ENCODE assay signal across 8 cellular contexts in the genomic region with DNA sequence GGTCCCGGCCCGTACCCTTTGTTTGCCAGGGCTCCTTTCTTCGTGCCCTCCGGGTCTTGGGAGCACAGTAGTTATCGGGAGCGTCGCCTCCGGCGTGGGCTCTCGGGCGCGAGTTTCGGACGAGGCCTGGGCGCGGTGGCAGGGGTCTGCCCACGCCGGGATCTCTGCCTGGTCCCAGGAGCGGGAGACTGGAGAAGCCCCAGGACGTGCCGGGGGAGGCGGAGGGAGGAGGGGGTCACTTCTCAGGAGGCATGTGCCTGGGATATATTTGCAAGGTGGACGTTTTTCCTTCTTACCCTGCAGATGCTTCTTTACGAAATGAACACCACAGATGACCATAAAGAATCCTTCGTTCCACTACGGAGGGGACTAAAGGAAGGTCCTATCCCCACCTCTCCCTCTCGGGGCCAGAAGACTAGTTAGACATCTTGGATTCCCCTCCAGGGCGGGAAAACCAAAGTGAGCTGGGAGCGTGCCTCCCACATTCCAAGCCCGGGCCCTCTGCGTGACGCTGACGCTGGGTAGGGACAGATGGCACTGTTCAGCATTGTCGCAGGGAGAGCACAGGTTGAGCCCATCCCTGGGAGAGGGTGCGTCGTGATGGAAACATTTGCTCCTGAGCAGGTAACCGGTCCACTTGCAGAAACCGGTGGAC. TPM values are rescaled to one million over a fixed set of nuclear protein-coding genes. Genes with fewer than 3 reads are reported as not detected.
DNase-seq lines count a peak whose midpoint lies in the region; ATAC-seq and TF ChIP-seq lines count a peak whose summit lies in the region.

No MANE protein-coding gene starts in this region.

- no peaks in the 10 kb centered on the region for H3K36me3 ChIP-seq in CD4-positive, alpha-beta memory T cell (ENCODE audit: insufficient read depth, low read length)
- H3K36me3 ChIP-seq in MM.1S (replicated peaks; ENCODE audit: insufficient read depth, low read length) (no peaks in the 10 kb centered on the region), neural cell (ENCODE audit: insufficient read depth, low read length) (no peaks in the 10 kb centered on the region)

- intact Hi-C loops in CD4-positive, alpha-beta memory T cell (cut with micrococcal nuclease), result no loop called here

- no peaks in the 10 kb centered on the region for H3K9me3 Mint-ChIP-seq in CD4-positive, alpha-beta memory T cell

- H3K36me3 Mint-ChIP-seq in CD4-positive, alpha-beta memory T cell, result no peaks in the 10 kb centered on the region

- H3K4me2 ChIP-seq in MM.1S (ENCODE audit: low read depth, low read length) (peak overlapping the region; percentile 64; the same call in 1 of the 2 replicates), neural cell (ENCODE audit: low read length) (no peak overlapping the region)

- peaks cover 13% of the 10 kb centered on the region for H3K4me1 ChIP-seq in CD4-positive, alpha-beta memory T cell (ENCODE audit: insufficient read depth, low read length)
- H3K4me1 ChIP-seq in MM.1S (ENCODE audit: low read length), result peaks cover 3% of the 10 kb centered on the region; the same call in 1 of the 2 replicates

- H3K9me3 ChIP-seq in CD4-positive, alpha-beta memory T cell (ENCODE audit: control insufficient read depth in 1 of 2, low read length in 2 of 2), result no peaks in the 10 kb centered on the region
- H3K9me3 ChIP-seq in MM.1S (replicated peaks; ENCODE audit: insufficient read depth, low read length), result no peaks in the 10 kb centered on the region
- no peaks in the 10 kb centered on the region for H3K9me3 ChIP-seq in neural cell (ENCODE audit: low read length)

- ATAC-seq in HG02973 (IDR thresholded peaks at IDR 0.05; ENCODE audit: unreplicated experiment) (no peak), GM19035 (IDR thresholded peaks at IDR 0.05; ENCODE audit: unreplicated experiment) (no peak)

- no peak overlapping the region for H3K27ac ChIP-seq in CD4-positive, alpha-beta memory T cell (ENCODE audit: low read depth, low read length)
- no peak overlapping the region for H3K27ac ChIP-seq in MM.1S (ENCODE audit: low read length)
- peak overlapping the region; percentile 93 for H3K27ac ChIP-seq in epithelial cell of prostate
- H3K27ac ChIP-seq in neural cell (ENCODE audit: low read length), result no peak overlapping the region

- TF ChIP-seq RAD21 in neural cell (conservative IDR thresholded peaks at IDR 0.05), result no peak

- CTCF ChIA-PET in CD4-positive, alpha-beta memory T cell (lab: Charles Lee; ENCODE audit: partially characterized antibody), result interaction anchor here (1.0 to 1.5 kb wide), 3 partner anchors 8 to 30 kb away, joined by 3 read pairs; no protein-coding TSS in a partner anchor

- peak overlapping the region in 1 of 7 donors; percentile 65 for H3K27ac Mint-ChIP-seq in CD4-positive, alpha-beta memory T cell

- H3K79me2 ChIP-seq in MM.1S (ENCODE audit: low read length) (no peaks in the 10 kb centered on the region), neural cell (replicated peaks; ENCODE audit: insufficient read depth, low read length) (no peaks in the 10 kb centered on the region)

- no peaks in the 10 kb centered on the region for H4K20me1 ChIP-seq in MM.1S (ENCODE audit: insufficient read depth, low read length)
- no peaks in the 10 kb centered on the region for H4K20me1 ChIP-seq in neural cell (ENCODE audit: insufficient read depth)

- TF ChIP-seq EP300 in neural cell (conservative IDR thresholded peaks at IDR 0.05; ENCODE audit: poor library complexity, severe bottlenecking), result no peak

- no peaks in the 10 kb centered on the region for H3F3A ChIP-seq in MM.1S (ENCODE audit: insufficient read depth, low read length)
- H3F3A ChIP-seq in neural cell (ENCODE audit: insufficient read depth, low read length, poor library complexity, severe bottlenecking), result no peaks in the 10 kb centered on the region

- TF ChIP-seq CTCF in MM.1S (IDR thresholded peaks at IDR 0.05; ENCODE audit: low read length), result no peak
- TF ChIP-seq CTCF in neural cell (IDR thresholded peaks at IDR 0.05; ENCODE audit: poor library complexity, severe bottlenecking), result peak; percentile 24

- peak overlapping the region; percentile 49; the same call in 1 of the 2 replicates for H2AFZ ChIP-seq in MM.1S (ENCODE audit: low read length)
- peak overlapping the region; percentile 8 for H2AFZ ChIP-seq in neural cell (ENCODE audit: low read depth, low read length)

- POLR2A ChIA-PET in CD4-positive, alpha-beta memory T cell (lab: Charles Lee; ENCODE audit: partially characterized antibody), result interaction anchor here (0.7 kb wide), 1 partner anchor 33 kb away, joined by 3 read pairs; no protein-coding TSS in a partner anchor

- peak overlapping the region in 1 of 2 donors; percentile 64 for H3K4me3 ChIP-seq in CD4-positive, alpha-beta memory T cell (ENCODE audit: low read length in 2 of 2)
- H3K4me3 ChIP-seq in MM.1S (ENCODE audit: low read length) (no peak overlapping the region; the same call in 1 of the 2 replicates), neural cell (ENCODE audit: low read length) (peak overlapping the region; percentile 68)

- no peak for DNase-seq in CD4-positive, alpha-beta memory T cell
- DNase-seq in MM.1S (no peak), epithelial cell of prostate (ENCODE audit: low read depth, low spot score) (no peak), ureter (ENCODE audit: low spot score) (no peak)
- DNase-seq in stimulated activated CD4-positive, alpha-beta T cell treated with anti-CD3 and anti-CD28 coated beads, Interleukin-15, amount 100 ng/mL, for 24 hours, result no peak

- H3K27me3 ChIP-seq in CD4-positive, alpha-beta memory T cell (ENCODE audit: insufficient read depth, low read length), result peaks cover 3% of the 10 kb centered on the region
- H3K27me3 ChIP-seq in MM.1S (replicated peaks; ENCODE audit: insufficient read depth, low read length) (no peaks in the 10 kb centered on the region), neural cell (ENCODE audit: insufficient read depth, low read depth, low read length) (peaks cover 23% of the 10 kb centered on the region)

- peak overlapping the region in 6 of 8 donors; percentile 25 to 61 (median 52) for H3K4me3 Mint-ChIP-seq in CD4-positive, alpha-beta memory T cell

- H3K9me2 ChIP-seq in MM.1S (replicated peaks; ENCODE audit: insufficient read depth, low read length) (no peaks in the 10 kb centered on the region), neural cell (ENCODE audit: insufficient read depth, low read length) (no peaks in the 10 kb centered on the region)

- H3K27me3 Mint-ChIP-seq in CD4-positive, alpha-beta memory T cell, result peaks cover 16 to 30% of the 10 kb centered on the region in 2 donors

- peaks cover 0 to 10% (median 5%) of the 10 kb centered on the region in 4 donors for H3K4me1 Mint-ChIP-seq in CD4-positive, alpha-beta memory T cell

- H3K9ac ChIP-seq in MM.1S (ENCODE audit: low read length) (no peak overlapping the region), neural cell (ENCODE audit: low read length) (peak overlapping the region; percentile 73)

TF ChIP-seq in neural cell, 6 proteins besides CTCF, POLR2A, EP300 and RAD21:
- TF ChIP-seq, protein P1, sequence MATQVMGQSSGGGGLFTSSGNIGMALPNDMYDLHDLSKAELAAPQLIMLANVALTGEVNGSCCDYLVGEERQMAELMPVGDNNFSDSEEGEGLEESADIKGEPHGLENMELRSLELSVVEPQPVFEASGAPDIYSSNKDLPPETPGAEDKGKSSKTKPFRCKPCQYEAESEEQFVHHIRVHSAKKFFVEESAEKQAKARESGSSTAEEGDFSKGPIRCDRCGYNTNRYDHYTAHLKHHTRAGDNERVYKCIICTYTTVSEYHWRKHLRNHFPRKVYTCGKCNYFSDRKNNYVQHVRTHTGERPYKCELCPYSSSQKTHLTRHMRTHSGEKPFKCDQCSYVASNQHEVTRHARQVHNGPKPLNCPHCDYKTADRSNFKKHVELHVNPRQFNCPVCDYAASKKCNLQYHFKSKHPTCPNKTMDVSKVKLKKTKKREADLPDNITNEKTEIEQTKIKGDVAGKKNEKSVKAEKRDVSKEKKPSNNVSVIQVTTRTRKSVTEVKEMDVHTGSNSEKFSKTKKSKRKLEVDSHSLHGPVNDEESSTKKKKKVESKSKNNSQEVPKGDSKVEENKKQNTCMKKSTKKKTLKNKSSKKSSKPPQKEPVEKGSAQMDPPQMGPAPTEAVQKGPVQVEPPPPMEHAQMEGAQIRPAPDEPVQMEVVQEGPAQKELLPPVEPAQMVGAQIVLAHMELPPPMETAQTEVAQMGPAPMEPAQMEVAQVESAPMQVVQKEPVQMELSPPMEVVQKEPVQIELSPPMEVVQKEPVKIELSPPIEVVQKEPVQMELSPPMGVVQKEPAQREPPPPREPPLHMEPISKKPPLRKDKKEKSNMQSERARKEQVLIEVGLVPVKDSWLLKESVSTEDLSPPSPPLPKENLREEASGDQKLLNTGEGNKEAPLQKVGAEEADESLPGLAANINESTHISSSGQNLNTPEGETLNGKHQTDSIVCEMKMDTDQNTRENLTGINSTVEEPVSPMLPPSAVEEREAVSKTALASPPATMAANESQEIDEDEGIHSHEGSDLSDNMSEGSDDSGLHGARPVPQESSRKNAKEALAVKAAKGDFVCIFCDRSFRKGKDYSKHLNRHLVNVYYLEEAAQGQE (IDR thresholded peaks at IDR 0.05; ENCODE audit: borderline replicate concordance), result no peak
- no peak for TF ChIP-seq MXI1 (conservative IDR thresholded peaks at IDR 0.05; ENCODE audit: poor library complexity, severe bottlenecking)
- no peak for TF ChIP-seq TAF1 (IDR thresholded peaks at IDR 0.05; ENCODE audit: low read depth)
- no peak for TF ChIP-seq EZH2 (IDR thresholded peaks at IDR 0.05; ENCODE audit: borderline replicate concordance, insufficient read depth, low read length, poor library complexity, severe bottlenecking)
- TF ChIP-seq POLR2AphosphoS5 (IDR thresholded peaks at IDR 0.05), result no peak
- TF ChIP-seq SMC3 (conservative IDR thresholded peaks at IDR 0.05; ENCODE audit: poor library complexity), result no peak

RNA-seq across cellular contexts. Expression of gene FHL2, which starts 0.5 kb away (rescaled TPM):
- under 1 TPM; 0.23 to 0.33 TPM for total RNA-seq in CD4-positive, alpha-beta memory T cell
- polyA plus RNA-seq in CD4-positive, alpha-beta memory T cell, result under 1 TPM in 1 of 2 donors, not detected in 1; 0.87 TPM
- polyA plus RNA-seq in neural cell, result 1.0 and 3.5 TPM in 2 replicates
- polyA minus RNA-seq in neural cell, result 1.5 and 2.3 TPM in 2 replicates
- 120 TPM for total RNA-seq in ureter

Comparison
In these comparisons a context has a peak if more than half of its experiments do, and no peak if none do; other contexts are left out.
1. RNA of gene FHL2, which starts 0.5 kb away (total RNA-seq): 120 TPM in ureter (single experiment); 0.23 to 0.33 TPM in CD4-positive, alpha-beta memory T cell; every median in the first group is over 10 times any median in the second.